Comparison of ENCODE assay signal across 9 cellular contexts in genomic region chr2:20618468-20618885, GRCh38. TPM values are rescaled to one million over a fixed set of nuclear protein-coding genes. Genes with fewer than 3 reads are reported as not detected.
DNase-seq lines count a peak whose midpoint lies in the region; ATAC-seq, FAIRE-seq and TF ChIP-seq lines count a peak whose summit lies in the region.
"Had no signal": no experiment of that assay in that cellular context is flagged by ENCODE, and none has a peak within 500 bp of the region (broad histone marks: within the 10 kb centered on the region; RNA-seq: fewer than 3 reads in every experiment).

No MANE protein-coding gene starts in this region.

- no peak for TF ChIP-seq RAD21 in HepG2 (CRISPR knock-in tag; IDR thresholded peaks at IDR 0.05)

- peak overlapping the region; percentile 71 for H3K27ac ChIP-seq in brain microvascular endothelial cell
- peak overlapping the region; percentile 95 for H3K27ac ChIP-seq in HepG2 (ENCODE audit: extremely low read length, insufficient read depth, low read length)
- peak overlapping the region; percentile 82 for H3K27ac ChIP-seq in skeletal muscle tissue (ENCODE audit: low read depth, low read length)

- no TSS peak for BruUV-seq in HepG2 (replicated peaks; lab: Mats Ljungman, UMichigan)

- H3K79me2 ChIP-seq in HepG2 (ENCODE audit: insufficient read depth, low read length), result no peaks in the 10 kb centered on the region

- no peak overlapping the region for H2AFZ ChIP-seq in HepG2 (ENCODE audit: low read length)

- H3K4me1 ChIP-seq in HepG2 (ENCODE audit: insufficient read depth, low read length) (peaks cover 62% of the 10 kb centered on the region), skeletal muscle tissue (ENCODE audit: control insufficient read depth in 3 of 3, insufficient read depth in 3 of 3, low read length in 3 of 3) (peaks cover 74 to 89% (median 87%) of the 10 kb centered on the region in 3 donors)

- DNase-seq in CD1c-positive myeloid dendritic cell (ENCODE audit: extremely low spot score) (peak; percentile 17), brain microvascular endothelial cell (no peak), HepG2 (ENCODE audit: low spot score) (no peak), SK-N-DZ (ENCODE audit: low spot score) (no peak), GM19238 (ENCODE audit: insufficient read length, low spot score) (no peak)
- DNase-seq: activated CD4-positive, alpha-beta memory T cell treated with anti-CD3 and anti-CD28 coated beads for 36 hours had no signal

- H3K27me3 ChIP-seq in brain microvascular endothelial cell (replicated peaks) (no peaks in the 10 kb centered on the region), HepG2 (ENCODE audit: control insufficient read depth in 1 of 2, insufficient read depth in 2 of 2, low read length in 2 of 2) (no peaks in the 10 kb centered on the region), skeletal muscle tissue (ENCODE audit: control insufficient read depth in 3 of 3, insufficient read depth in 3 of 3, low read length in 3 of 3) (no peaks in the 10 kb centered on the region)

- intact Hi-C loops in HepG2 (cut with micrococcal nuclease; ENCODE audit: unreplicated experiment), result loop anchor here (1.0 kb wide), 1 partner anchor 39 kb away; no protein-coding TSS in a partner anchor

- H3K9ac ChIP-seq in HepG2 (ENCODE audit: insufficient read depth, low read depth, low read length) (peak overlapping the region; percentile 70), skeletal muscle tissue (ENCODE audit: low read depth in 1 of 3, low read length in 3 of 3) (peak overlapping the region; percentile 51 to 77 (median 76))

- TF ChIP-seq POLR2A in HepG2 (IDR thresholded peaks at IDR 0.05; ENCODE audit: insufficient read depth in 1 of 2, low read depth in 2 of 2, low read length in 2 of 2), result no peak

- in situ Hi-C loops in brain microvascular endothelial cell (cut with HindIII; ENCODE audit: low pct_ligation_motif_present, low sequenced_read_pairs) (no loop called here), HepG2 (cut with HindIII; ENCODE audit: extremely low pct_ligation_motif_present, low pct_unique_long_range_greater_than_20kb) (no loop called here)

- no peaks in the 10 kb centered on the region for H3K9me3 ChIP-seq in HepG2 (ENCODE audit: low read length)
- no peaks in the 10 kb centered on the region for H3K9me3 ChIP-seq in skeletal muscle tissue (ENCODE audit: control insufficient read depth in 3 of 3, low read length in 3 of 3)

- H4K20me1 ChIP-seq in HepG2 (ENCODE audit: insufficient read depth, low read length), result no peaks in the 10 kb centered on the region

- TF ChIP-seq CTCF in brain microvascular endothelial cell (IDR thresholded peaks at IDR 0.05; ENCODE audit: low read depth, low read length, missing control alignments) (no peak), HepG2 (CRISPR knock-in tag; IDR thresholded peaks at IDR 0.05) (no peak)

- TF ChIP-seq EP300 in HepG2 (IDR thresholded peaks at IDR 0.05; ENCODE audit: low read depth in 2 of 2, low read length in 2 of 2), result no peak
- TF ChIP-seq EP300 in HepG2 (CRISPR knock-in tag; IDR thresholded peaks at IDR 0.05; ENCODE audit: borderline replicate concordance), result no peak

- POLR2A ChIA-PET in HepG2 (lab: Yijun Ruan, JAX), result interaction anchor here (0.8 to 7.9 kb wide), 25 partner anchors 9 to 239 kb away, joined by 3 to 153 read pairs (median 8); partner anchors contain the start of genes HS1BP3 and RHOB

- CTCF ChIA-PET in HepG2 (lab: Yijun Ruan, JAX; ENCODE audit: low intra/inter-chr PET ratio, low total read pairs), result interaction anchor here (0.7 to 1.3 kb wide), 3 partner anchors 18 to 25 kb away, joined by 3 to 6 read pairs (median 6); no protein-coding TSS in a partner anchor

- H3K4me2 ChIP-seq in HepG2 (ENCODE audit: low read depth, low read length), result peak overlapping the region; percentile 1; the same call in 1 of the 2 replicates

- no peak for FAIRE-seq in HepG2 (lab: Jason Lieb, UNC)

- 94% methylated on average over 7 of the region's 10 CpGs for WGBS in HepG2 (ENCODE audit: low lambda C conversion rate)

- H3K4me3 ChIP-seq in brain microvascular endothelial cell (ENCODE audit: low read depth, low read length), result no peak overlapping the region
- H3K4me3 ChIP-seq in HepG2 (replicated peaks in 1 of 3; ENCODE audit: insufficient read depth in 1 of 3, low read depth in 2 of 3, low read length in 3 of 3), result no peak overlapping the region
- peak overlapping the region in 1 of 3 donors; percentile 13 for H3K4me3 ChIP-seq in skeletal muscle tissue (ENCODE audit: low read length in 3 of 3)

- peak; percentile 13 for ATAC-seq in HepG2
- no peak for ATAC-seq in HG02981 (IDR thresholded peaks at IDR 0.05; ENCODE audit: unreplicated experiment)
- no peak for ATAC-seq in GM18861 (IDR thresholded peaks at IDR 0.05; ENCODE audit: unreplicated experiment)

- H3K36me3 ChIP-seq in brain microvascular endothelial cell (replicated peaks) (no peaks in the 10 kb centered on the region), HepG2 (replicated peaks in 1 of 2; ENCODE audit: control insufficient read depth in 1 of 2, insufficient read depth in 2 of 2, low read length in 2 of 2) (peaks cover under 1 to 7% of the 10 kb centered on the region in 2 experiments; a peak in 3 of 5 replicates), skeletal muscle tissue (ENCODE audit: control insufficient read depth in 3 of 3, insufficient read depth in 3 of 3, low read length in 3 of 3) (peaks cover 9 to 17% (median 15%) of the 10 kb centered on the region in 3 donors)

TF ChIP-seq in HepG2, 621 proteins besides CTCF, POLR2A, EP300 and RAD21 (continues in another document):
- TF ChIP-seq ZNF317 (CRISPR knock-in tag; IDR thresholded peaks at IDR 0.05), result no peak
- TF ChIP-seq ZNF556 (CRISPR knock-in tag; IDR thresholded peaks at IDR 0.05; ENCODE audit: borderline replicate concordance), result 0 out of 2 replicates have a peak, but pooled peaks have one; percentile 11
- 0 out of 2 replicates have a peak, but pooled peaks have one; percentile 2 for TF ChIP-seq ZNF296 (CRISPR knock-in tag; conservative IDR thresholded peaks at IDR 0.05)
- TF ChIP-seq SIX4 (CRISPR knock-in tag; IDR thresholded peaks at IDR 0.05), result no peak
- peak; percentile 4; the same call in 1 of the 2 replicates for TF ChIP-seq ATF7-NPFF (CRISPR knock-in tag; IDR thresholded peaks at IDR 0.05; ENCODE audit: low read depth)
- TF ChIP-seq TBP (CRISPR knock-in tag; IDR thresholded peaks at IDR 0.05), result no peak

RNA-seq across cellular contexts. Expression of gene HS1BP3, which starts 32.4 kb away (rescaled TPM):
- 22.0 and 22.8 TPM in 2 replicates for total RNA-seq in HepG2 (2016; rRNA removed; fragmentation: Illumina TruSeq; extraction: Trizol)
- 4.7 and 4.9 TPM in 2 replicates for total RNA-seq in HepG2 (2016; cell fraction: cytosol; rRNA removed; fragmentation: Illumina TruSeq; extraction: Trizol; ENCODE audit: low read depth)
- 18.5 and 23.5 TPM in 2 replicates for total RNA-seq in HepG2 (2016; cell fraction: insoluble cytoplasmic fraction; rRNA removed; fragmentation: Illumina TruSeq; extraction: Trizol)
- total RNA-seq in HepG2 (2016; cell fraction: membrane; rRNA removed; fragmentation: Illumina TruSeq; extraction: Trizol), result 12.9 and 13.2 TPM in 2 replicates
- total RNA-seq in HepG2 (2016; cell fraction: nucleus; rRNA removed; fragmentation: Illumina TruSeq; extraction: Trizol), result 16.8 and 19.0 TPM in 2 replicates
- 15.2 and 17.3 TPM in 2 replicates for polyA plus RNA-seq in HepG2 (2011; rRNA removed)
- polyA plus RNA-seq in HepG2 (2011; cell fraction: cytosol; rRNA removed), result 9.2 and 11.9 TPM in 2 replicates
- polyA plus RNA-seq in HepG2 (2011; cell fraction: nucleus; rRNA removed), result 20.1 and 23.4 TPM in 2 replicates
- 13.4 and 14.5 TPM in 2 replicates for polyA plus RNA-seq in HepG2 (2012)
- 5.3 and 5.4 TPM in 2 replicates for polyA plus RNA-seq in HepG2 (2016; cell fraction: cytosol; fragmentation: Illumina TruSeq; extraction: Trizol; ENCODE audit: low read depth)
- polyA plus RNA-seq in HepG2 (2016; cell fraction: insoluble cytoplasmic fraction; fragmentation: Illumina TruSeq; extraction: Trizol; ENCODE audit: low read depth), result 19.1 and 22.3 TPM in 2 replicates
- 8.7 and 10.7 TPM in 2 replicates for polyA plus RNA-seq in HepG2 (2016; cell fraction: membrane; fragmentation: Illumina TruSeq; extraction: Trizol; ENCODE audit: low read depth)
- polyA plus RNA-seq in HepG2 (2016; cell fraction: nucleus; fragmentation: Illumina TruSeq; extraction: Trizol; ENCODE audit: insufficient read depth, low read depth), result 19.4 and 22.9 TPM in 2 replicates
- 14.3 and 29.5 TPM in 2 replicates for polyA minus RNA-seq in HepG2 (2011; rRNA and poly(A)+ RNA removed; ENCODE audit: low replicate concordance)
- polyA minus RNA-seq in HepG2 (2011; cell fraction: cytosol; rRNA and poly(A)+ RNA removed), result 11.9 and 13.8 TPM in 2 replicates
- 28.6 and 28.8 TPM in 2 replicates for polyA minus RNA-seq in HepG2 (2011; cell fraction: nucleus; rRNA and poly(A)+ RNA removed)
- 10.4 TPM for total RNA-seq in skeletal muscle tissue
- polyA plus RNA-seq in SK-N-DZ (2014; cell fraction: cytosol; rRNA removed), result 10.6 and 18.1 TPM in 2 replicates
- 12.7 and 17.9 TPM in 2 replicates for polyA plus RNA-seq in SK-N-DZ (2014; cell fraction: nucleus; rRNA removed)

RNA-seq across cellular contexts. Expression of gene GDF7, which starts 48.5 kb away (rescaled TPM):
- 10.2 and 15.0 TPM in 2 replicates for total RNA-seq in HepG2 (2016; rRNA removed; fragmentation: Illumina TruSeq; extraction: Trizol)
- 1.6 and 1.8 TPM in 2 replicates for total RNA-seq in HepG2 (2016; cell fraction: cytosol; rRNA removed; fragmentation: Illumina TruSeq; extraction: Trizol; ENCODE audit: low read depth)
- 9.2 and 15.1 TPM in 2 replicates for total RNA-seq in HepG2 (2016; cell fraction: insoluble cytoplasmic fraction; rRNA removed; fragmentation: Illumina TruSeq; extraction: Trizol)
- 5.3 and 5.6 TPM in 2 replicates for total RNA-seq in HepG2 (2016; cell fraction: membrane; rRNA removed; fragmentation: Illumina TruSeq; extraction: Trizol)
- 16.7 and 18.1 TPM in 2 replicates for total RNA-seq in HepG2 (2016; cell fraction: nucleus; rRNA removed; fragmentation: Illumina TruSeq; extraction: Trizol)
- 1.6 and 3.0 TPM in 2 replicates for polyA plus RNA-seq in HepG2 (2011; rRNA removed)
- 1.5 and 1.9 TPM in 2 replicates for polyA plus RNA-seq in HepG2 (2011; cell fraction: cytosol; rRNA removed)
- 6.3 and 9.6 TPM in 2 replicates for polyA plus RNA-seq in HepG2 (2011; cell fraction: nucleus; rRNA removed)
- 4.5 and 5.8 TPM in 2 replicates for polyA plus RNA-seq in HepG2 (2012)
- 0.75 and 0.80 TPM in 2 replicates for polyA plus RNA-seq in HepG2 (2016; cell fraction: cytosol; fragmentation: Illumina TruSeq; extraction: Trizol; ENCODE audit: low read depth)
- 5.6 and 5.9 TPM in 2 replicates for polyA plus RNA-seq in HepG2 (2016; cell fraction: insoluble cytoplasmic fraction; fragmentation: Illumina TruSeq; extraction: Trizol; ENCODE audit: low read depth)
- 2.3 and 2.7 TPM in 2 replicates for polyA plus RNA-seq in HepG2 (2016; cell fraction: membrane; fragmentation: Illumina TruSeq; extraction: Trizol; ENCODE audit: low read depth)
- 19.8 and 21.2 TPM in 2 replicates for polyA plus RNA-seq in HepG2 (2016; cell fraction: nucleus; fragmentation: Illumina TruSeq; extraction: Trizol; ENCODE audit: insufficient read depth, low read depth)
- polyA minus RNA-seq in HepG2 (2011; rRNA and poly(A)+ RNA removed; ENCODE audit: low replicate concordance), result 5.0 TPM in 1 of 2 replicates, not detected in the other
- polyA minus RNA-seq in HepG2 (2011; cell fraction: cytosol; rRNA and poly(A)+ RNA removed), result 2.5 and 4.1 TPM in 2 replicates
- 2.4 and 4.5 TPM in 2 replicates for polyA minus RNA-seq in HepG2 (2011; cell fraction: nucleus; rRNA and poly(A)+ RNA removed)
- 0.52 TPM for total RNA-seq in skeletal muscle tissue
- polyA plus RNA-seq in SK-N-DZ (2014; cell fraction: cytosol; rRNA removed), result not detected in 2 replicates
- 0.14 TPM in 1 of 2 replicates, not detected in the other for polyA plus RNA-seq in SK-N-DZ (2014; cell fraction: nucleus; rRNA removed)
